9 cellular contexts compared by ENCODE assay signal in the genomic region with DNA sequence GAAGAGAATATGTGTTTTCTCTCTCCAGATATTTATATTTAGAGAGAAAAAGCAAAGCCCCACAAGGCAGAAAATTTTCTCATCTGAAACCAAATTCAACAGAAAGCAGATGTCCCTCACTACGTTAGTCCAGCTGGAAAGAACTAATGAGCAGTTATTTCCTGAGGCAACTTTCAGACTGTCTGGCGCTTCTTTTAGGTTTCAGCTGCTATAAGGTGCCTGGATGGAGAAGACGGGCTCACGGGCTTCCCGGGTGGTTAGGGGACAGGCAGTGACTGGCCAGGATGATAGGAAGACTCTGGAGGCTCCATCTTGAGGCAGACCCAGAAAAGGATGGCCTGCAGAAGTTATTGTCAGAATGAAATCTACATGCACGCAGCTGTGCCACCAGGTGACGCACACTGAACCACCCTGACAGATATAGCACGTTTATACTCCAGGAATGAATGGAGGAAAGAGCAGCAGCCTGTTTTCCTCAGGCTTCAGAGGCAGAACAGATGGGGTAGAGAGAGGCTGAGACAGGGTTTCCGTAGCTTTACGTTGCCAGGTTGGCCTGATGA. TPM values are rescaled to one million over a fixed set of nuclear protein-coding genes. Genes with fewer than 3 reads are reported as not detected.
A peak's percentile ranks its signal among the peaks of the same experiment; 100 is the strongest.
DNase-seq lines count a peak whose midpoint lies in the region; ATAC-seq and TF ChIP-seq lines count a peak whose summit lies in the region.
"Had no signal": no experiment of that assay in that cellular context is flagged by ENCODE, and none has a peak within 500 bp of the region (broad histone marks: within the 10 kb centered on the region; RNA-seq: fewer than 3 reads in every experiment).

No MANE protein-coding gene starts in this region.

- no peak overlapping the region for H3T11ph ChIP-seq in H9 (ENCODE audit: low read length)

- H3K79me2 ChIP-seq in SK-N-SH (ENCODE audit: insufficient read depth) (no peaks in the 10 kb centered on the region), H9 (ENCODE audit: insufficient read depth, low read length) (no peaks in the 10 kb centered on the region)

- H3K4me3 ChIP-seq in SK-N-SH (ENCODE audit: low read depth in 2 of 2, low read length in 1 of 2) (peak overlapping the region in 1 of 2 experiments; percentile 1; a peak in 1 of 4 replicates), sigmoid colon (no peak overlapping the region)

- H3F3A ChIP-seq in SK-N-SH (replicated peaks; ENCODE audit: insufficient read depth): peaks cover 3% of the 10 kb centered on the region

- no peak overlapping the region for H3K4me3 Mint-ChIP-seq in H9
- H3K4me3 Mint-ChIP-seq: T-helper 1 cell treated with Interleukin-12 subunit alpha and Interleukin-12 subunit beta and Interleukin-4 antibody, amounts not matched to agents 30 μg/mL and 1 μg/mL, for 36 hours had no signal

- POLR2A ChIA-PET in SK-N-SH (lab: Yijun Ruan, JAX): interaction anchor here (1.0 to 1.7 kb wide), 3 partner anchors 25 to 37 kb away, joined by 3 to 4 read pairs (median 4); no protein-coding TSS in a partner anchor

- H3K27ac ChIP-seq in SK-N-SH (ENCODE audit: low read depth in 2 of 2, low read length in 1 of 2) (peak overlapping the region; percentile 40 to 98; a peak in 3 of 4 replicates), sigmoid colon (peak overlapping the region; percentile 54 to 85 (median 82)), H9 (ENCODE audit: insufficient read length, low read depth, low read length) (no peak overlapping the region)

- ATAC-seq in HG02938 (IDR thresholded peaks at IDR 0.05; ENCODE audit: unreplicated experiment): peak; percentile 31
- ATAC-seq in HG03521 (IDR thresholded peaks at IDR 0.05; ENCODE audit: unreplicated experiment): no peak
- no peak for ATAC-seq in HG03159 (IDR thresholded peaks at IDR 0.05; ENCODE audit: unreplicated experiment)

- H2BK120ac ChIP-seq in H9 (ENCODE audit: low read depth, low read length, poor library complexity, severe bottlenecking): no peak overlapping the region

- CTCF ChIA-PET in SK-N-SH (lab: Yijun Ruan, JAX): interaction anchor here (0.6 to 3.2 kb wide), 10 partner anchors 28 to 191 kb away, joined by 3 to 22 read pairs (median 4); partner anchors contain the start of gene KDM3A

- H3K4me2 ChIP-seq in SK-N-SH (peak overlapping the region; percentile 47; the same call in 1 of the 2 replicates), H9 (ENCODE audit: insufficient read depth, insufficient read length, low read length) (no peak overlapping the region)

- no peak overlapping the region for H2AFZ ChIP-seq in SK-N-SH (ENCODE audit: low read depth)
- no peak overlapping the region for H2AFZ ChIP-seq in H9 (ENCODE audit: low read length)

- no peak overlapping the region for H4K5ac ChIP-seq in H9 (ENCODE audit: insufficient read length, low read depth, low read length)

- peaks cover 7% of the 10 kb centered on the region; the same call in 1 of the 2 replicates for H3K27me3 ChIP-seq in SK-N-SH (ENCODE audit: insufficient read depth)
- H3K27me3 ChIP-seq in sigmoid colon: no peaks in the 10 kb centered on the region
- H3K27me3 ChIP-seq in H9 (ENCODE audit: insufficient read depth, low read length): no peaks in the 10 kb centered on the region

- H3K4ac ChIP-seq in H9 (ENCODE audit: low read depth, low read length): no peak overlapping the region

- no peak overlapping the region for H2BK12ac ChIP-seq in H9 (ENCODE audit: insufficient read length, low read depth, low read length)

- no peak overlapping the region for H3K23ac ChIP-seq in H9 (ENCODE audit: insufficient read length, low read depth, low read length)

- TF ChIP-seq POLR2A in sigmoid colon (IDR thresholded peaks at IDR 0.05): no peak

- H3K27me3 Mint-ChIP-seq in H9 (ENCODE audit: low read depth): no peaks in the 10 kb centered on the region

- H3K9me3 Mint-ChIP-seq in H9: no peaks in the 10 kb centered on the region; a peak in 1 of 5 replicates
- H3K9me3 Mint-ChIP-seq: T-helper 1 cell treated with Interleukin-12 subunit alpha and Interleukin-12 subunit beta and Interleukin-4 antibody, amounts not matched to agents 30 μg/mL and 1 μg/mL, for 36 hours had no signal

- H3K9me3 ChIP-seq in SK-N-SH (no peaks in the 10 kb centered on the region), sigmoid colon (no peaks in the 10 kb centered on the region), H9 (ENCODE audit: control insufficient read depth, low read depth, low read length) (no peaks in the 10 kb centered on the region)

- TF ChIP-seq EP300 in SK-N-SH (IDR thresholded peaks at IDR 0.05; ENCODE audit: borderline replicate concordance in 1 of 2, low read depth in 1 of 2, low read length in 1 of 2) (peak in 1 of 2 experiments; percentile 74; a peak in 1 of 4 replicates), sigmoid colon (IDR thresholded peaks at IDR 0.05) (no peak)

- H3K27ac Mint-ChIP-seq in H9: peak overlapping the region in 1 of 3 experiments; percentile 22; a peak in 1 of 7 replicates
- H3K27ac Mint-ChIP-seq: T-helper 1 cell treated with Interleukin-12 subunit alpha and Interleukin-12 subunit beta and Interleukin-4 antibody, amounts not matched to agents 30 μg/mL and 1 μg/mL, for 36 hours had no signal

- H3K23me2 ChIP-seq in H9 (ENCODE audit: insufficient read length, low read depth, low read length, poor library complexity, severe bottlenecking): no peaks in the 10 kb centered on the region

- TF ChIP-seq CTCF in SK-N-SH (IDR thresholded peaks at IDR 0.05): peak; percentile 14; the same call in 1 of the 2 replicates
- peak in 3 of 4 experiments; percentile 26 to 41 (median 31) for TF ChIP-seq CTCF in sigmoid colon (IDR thresholded peaks at IDR 0.05)
- no peak for TF ChIP-seq CTCF in H9 (conservative IDR thresholded peaks at IDR 0.05)

- H3K18ac ChIP-seq in H9 (ENCODE audit: insufficient read length, low read depth, low read length): no peak overlapping the region

- no peak overlapping the region for H2BK5ac ChIP-seq in H9 (ENCODE audit: insufficient read length, low read length)

- H3K14ac ChIP-seq in H9 (ENCODE audit: insufficient read depth, low read length): no peak overlapping the region

- no peak overlapping the region for H2AK5ac ChIP-seq in H9 (ENCODE audit: insufficient read length, low read length)

- H2BK20ac ChIP-seq in H9 (ENCODE audit: low read depth, low read length, poor library complexity, severe bottlenecking): no peak overlapping the region

- H4K20me1 ChIP-seq in SK-N-SH (ENCODE audit: insufficient read depth): no peaks in the 10 kb centered on the region
- no peaks in the 10 kb centered on the region for H4K20me1 ChIP-seq in H9 (ENCODE audit: control insufficient read depth, insufficient read depth, insufficient read length)

- H4K8ac ChIP-seq in H9 (replicated peaks; ENCODE audit: insufficient read length, low read depth, low read length): no peak overlapping the region

- peaks cover 14 to 22% of the 10 kb centered on the region in 2 experiments for H3K4me1 Mint-ChIP-seq in H9

- no peaks in the 10 kb centered on the region for H3K36me3 ChIP-seq in SK-N-SH (replicated peaks in 1 of 2; ENCODE audit: control insufficient read depth in 1 of 2, insufficient read depth in 2 of 2, low read length in 1 of 2)
- H3K36me3 ChIP-seq in sigmoid colon: peaks cover 0 to 6% (median 0%) of the 10 kb centered on the region in 4 donors

- H3K9ac ChIP-seq in SK-N-SH (no peak overlapping the region), H9 (ENCODE audit: extremely low read depth, insufficient read length, low read length) (no peak overlapping the region)

- TF ChIP-seq RAD21 in SK-N-SH (IDR thresholded peaks at IDR 0.05; ENCODE audit: low read length): peak; percentile 40; the same call in 1 of the 2 replicates

- no peaks in the 10 kb centered on the region for H3K79me1 ChIP-seq in H9 (ENCODE audit: insufficient read depth, low read depth, low read length, poor library complexity, severe bottlenecking)

- H3K4me1 ChIP-seq in SK-N-SH (ENCODE audit: control insufficient read depth in 1 of 2, insufficient read depth in 2 of 2, low read depth in 1 of 2, low read length in 1 of 2): peaks cover 0 to 34% of the 10 kb centered on the region in 2 experiments; a peak in 2 of 4 replicates
- H3K4me1 ChIP-seq in sigmoid colon: peaks cover 0 to 50% (median 39%) of the 10 kb centered on the region in 4 donors
- H3K4me1 ChIP-seq in H9 (ENCODE audit: insufficient read depth, low read length): peaks cover 4% of the 10 kb centered on the region; the same call in 1 of the 2 replicates

- H3K56ac ChIP-seq in H9 (ENCODE audit: insufficient read length, low read depth, low read length): no peak overlapping the region

- no peaks in the 10 kb centered on the region for H3K36me3 Mint-ChIP-seq in H9 (ENCODE audit: insufficient read depth in 1 of 3, low read depth in 3 of 3)

- intact Hi-C loops in sigmoid colon (cut with DNase I): no loop called here

- no peak overlapping the region for H4K91ac ChIP-seq in H9 (ENCODE audit: insufficient read length, low read depth, low read length)

- 28% methylated on average over 10 of the region's 10 CpGs for whole genome bisulfite sequencing in SK-N-SH (ENCODE audit: low lambda C conversion rate)
- 26 to 66% methylated on average over 10 of the region's 10 CpGs for WGBS in sigmoid colon, 2 donors
- no CpG with 5 or more reads among the region's 10 CpGs for WGBS in H9 (ENCODE audit: extremely low coverage, insufficient read length, low lambda C conversion rate)

- no peaks in the 10 kb centered on the region for H3K9me2 ChIP-seq in SK-N-SH

- DNase-seq in NCI-H1092 treated with DMSO at 0.1 percent for 48 hours (lab: John Stamatoyannopoulos, UW) (peak; percentile 42), NCI-H1092 (lab: John Stamatoyannopoulos, UW) (no peak), SK-N-SH (peak; percentile 68), sigmoid colon (peak; percentile 78), H9 (no peak)

- H2BK15ac ChIP-seq in H9 (ENCODE audit: low read depth, low read length): no peak overlapping the region

TF ChIP-seq in SK-N-SH, 30 proteins besides CTCF, POLR2A, EP300 and RAD21:
- TF ChIP-seq RCOR1 (IDR thresholded peaks at IDR 0.05; ENCODE audit: low read length) (0 out of 2 replicates have a peak, but pooled peaks have one; percentile 15), RFX5 (IDR thresholded peaks at IDR 0.05; ENCODE audit: low read length) (peak; percentile 69; the same call in 1 of the 2 replicates), SMC3 (IDR thresholded peaks at IDR 0.05; ENCODE audit: low read depth, low read length) (no peak), MXI1 (IDR thresholded peaks at IDR 0.05; ENCODE audit: low read depth, low read length) (peak; percentile 78; the same call in 1 of the 2 replicates)

RNA-seq across cellular contexts. Expression of gene MRPL35, which starts 50.7 kb away (rescaled TPM):
- polyA plus RNA-seq in SK-N-SH (2012; rRNA removed): 33.0 and 36.6 TPM in 2 replicates
- 30.0 and 35.2 TPM in 2 replicates for polyA plus RNA-seq in SK-N-SH (2012; cell fraction: cytosol; rRNA removed)
- 15.0 and 25.6 TPM in 2 replicates for polyA plus RNA-seq in SK-N-SH (2012; cell fraction: nucleus; rRNA removed)
- total RNA-seq in sigmoid colon: 10 to 100 TPM; 17.7 to 31.4 (median 27.7) TPM
- polyA plus RNA-seq in sigmoid colon: 10 to 100 TPM; 47.4 to 89.5 (median 68.2) TPM
- total RNA-seq in H9 (2021): 43.5 and 47.5 TPM in 2 replicates

RNA-seq across cellular contexts. Expression of gene IMMT, which starts 54.7 kb away (rescaled TPM):
- polyA plus RNA-seq in SK-N-SH (2012; rRNA removed) (36.3 and 48.5 TPM in 2 replicates), sigmoid colon (10 to 100 TPM; 60.1 to 90.2 (median 73.1) TPM)
- 48.3 and 51.1 TPM in 2 replicates for polyA plus RNA-seq in SK-N-SH (2012; cell fraction: cytosol; rRNA removed)
- 30.2 and 52.0 TPM in 2 replicates for polyA plus RNA-seq in SK-N-SH (2012; cell fraction: nucleus; rRNA removed)
- total RNA-seq in sigmoid colon (10 to 100 TPM; 46.1 to 48.2 (median 48.2) TPM), H9 (2021) (112 and 116 TPM in 2 replicates)

Comparison
In these comparisons a context has a peak if more than half of its experiments do, and no peak if none do; other contexts are left out.
1. DNase-seq: peak in NCI-H1092 treated with DMSO at 0.1 percent for 48 hours (single experiment), SK-N-SH (single experiment) and sigmoid colon (single experiment); none in NCI-H1092 (single experiment) and H9 (single experiment).